2 cellular contexts compared by ENCODE assay signal in the genomic region with DNA sequence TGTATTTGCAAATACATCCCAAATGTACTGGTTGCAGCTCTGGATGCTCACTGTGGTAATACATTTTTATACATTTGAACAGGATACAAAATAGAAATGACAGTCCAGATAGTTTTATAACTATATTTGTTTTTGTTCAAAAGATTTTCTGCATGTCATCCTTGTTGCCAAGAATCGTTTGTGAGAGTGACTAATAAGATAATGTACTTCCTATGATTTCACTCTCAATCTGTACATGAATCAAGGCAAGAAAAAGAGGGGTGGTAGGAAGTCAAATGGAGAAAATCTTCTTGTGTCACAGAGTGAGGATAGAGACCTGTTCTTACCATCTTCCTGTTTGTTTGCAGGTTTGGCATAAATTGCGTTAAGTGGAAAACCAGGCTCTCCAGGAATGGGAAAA.
TF ChIP-seq lines count a peak whose summit lies in the region.

No MANE protein-coding gene starts in this region.

TF ChIP-seq in IMR-90, 13 proteins besides CTCF, POLR2A, EP300 and RAD21:
- TF ChIP-seq NFE2L2 (IDR thresholded peaks at IDR 0.05; ENCODE audit: low read depth, low read length) (0 out of 2 replicates have a peak, but pooled peaks have one; percentile 26), SMC3 (IDR thresholded peaks at IDR 0.05; ENCODE audit: low read depth, low read length) (no peak), MXI1 (IDR thresholded peaks at IDR 0.05; ENCODE audit: borderline replicate concordance, low read depth, low read length) (no peak)

TF ChIP-seq in K562, 482 proteins besides CTCF, POLR2A, EP300 and RAD21:
- TF ChIP-seq KDM1A (IDR thresholded peaks at IDR 0.05) (peak in 1 of 2 experiments; percentile 41; a peak in 1 of 4 replicates), MAFG (tag; conservative IDR thresholded peaks at IDR 0.05) (0 out of 2 replicates have a peak, but pooled peaks have one; percentile 31), NR2C2 (CRISPR knock-in tag; IDR thresholded peaks at IDR 0.05) (no peak), NR2C2 (tag; IDR thresholded peaks at IDR 0.05) (no peak), ZNF316 (IDR thresholded peaks at IDR 0.05) (0 out of 2 replicates have a peak, but pooled peaks have one; percentile 10)
